Comparison of ENCODE assay signal across 9 cellular contexts in genomic region chr6:7727150-7727950, GRCh38. TPM values are rescaled to one million over a fixed set of nuclear protein-coding genes. Genes with fewer than 3 reads are reported as not detected.
A peak's percentile ranks its signal among the peaks of the same experiment; 100 is the strongest.
DNase-seq lines count a peak whose midpoint lies in the region; ATAC-seq, FAIRE-seq and TF ChIP-seq lines count a peak whose summit lies in the region.
"Had no signal": no experiment of that assay in that cellular context is flagged by ENCODE, and none has a peak within 500 bp of the region (broad histone marks: within the 10 kb centered on the region; RNA-seq: fewer than 3 reads in every experiment).

No MANE protein-coding gene starts in this region.

- peaks cover 68% of the 10 kb centered on the region for H3K27me3 Mint-ChIP-seq in activated naive CD4-positive, alpha-beta T cell treated with anti-CD3 and anti-CD28 coated beads for 36 hours (ENCODE audit: low read depth)
- H3K27me3 Mint-ChIP-seq in nephron progenitor cell (ENCODE audit: low read depth, poor library complexity), result peaks cover 51% of the 10 kb centered on the region

- peaks cover 0 to 5% of the 10 kb centered on the region in 2 experiments for H4K20me1 ChIP-seq in H1 (replicated peaks in 1 of 2; ENCODE audit: control insufficient read depth in 1 of 2, insufficient read depth in 2 of 2, low read length in 2 of 2)

- peak overlapping the region; percentile 93 to 99 for H3K4me2 ChIP-seq in H1 (ENCODE audit: insufficient read depth in 1 of 2, low read depth in 2 of 2, low read length in 2 of 2)

- H3K79me1 ChIP-seq in H1 (ENCODE audit: low read depth, low read length), result no peaks in the 10 kb centered on the region

- no peak overlapping the region for H3K18ac ChIP-seq in H1 (ENCODE audit: extremely low read depth, low read length)

- POLR2A ChIA-PET in H1 (lab: Charles Lee; ENCODE audit: partially characterized antibody), result interaction anchor here (0.6 to 1.6 kb wide), 3 partner anchors 11 to 596 kb away, joined by 3 to 5 read pairs (median 3); no protein-coding TSS in a partner anchor

- H2BK20ac ChIP-seq in H1 (ENCODE audit: low read length), result no peak overlapping the region

- H3K27ac ChIP-seq in H1 (ENCODE audit: low read depth, low read length), result no peak overlapping the region
- H3K27ac ChIP-seq: body of pancreas had no signal

- H3K56ac ChIP-seq in H1 (replicated peaks; ENCODE audit: insufficient read length, low read depth, low read length), result no peak overlapping the region

- H3K4me1 Mint-ChIP-seq in activated naive CD4-positive, alpha-beta T cell treated with anti-CD3 and anti-CD28 coated beads for 36 hours (ENCODE audit: low read depth), result peaks cover 12% of the 10 kb centered on the region
- H3K4me1 Mint-ChIP-seq in nephron progenitor cell, result peaks cover 54% of the 10 kb centered on the region

- no peaks in the 10 kb centered on the region for H3K36me3 ChIP-seq in NT2/D1 (ENCODE audit: insufficient read depth, insufficient read length, low read length)
- peaks cover 0 to 2% (median 0%) of the 10 kb centered on the region in 4 experiments; a peak in 1 of 8 replicates for H3K36me3 ChIP-seq in H1 (ENCODE audit: control insufficient read depth in 2 of 4, insufficient read depth in 4 of 4, low read length in 3 of 4)

- H3K79me2 ChIP-seq in H1 (ENCODE audit: control insufficient read depth in 1 of 2, insufficient read depth in 2 of 2, low read length in 2 of 2), result no peaks in the 10 kb centered on the region

- H3K9ac ChIP-seq in NT2/D1 (ENCODE audit: insufficient read length, low read depth), result peak overlapping the region; percentile 74
- no peak overlapping the region; a peak in 1 of 7 replicates for H3K9ac ChIP-seq in H1 (replicated peaks in 1 of 4; ENCODE audit: extremely low read depth in 1 of 4, low read depth in 3 of 4, low read length in 3 of 4)

- no peak overlapping the region for H2BK15ac ChIP-seq in H1 (ENCODE audit: low read length)

- H3K23ac ChIP-seq in H1 (ENCODE audit: insufficient read length), result no peak overlapping the region

- no peak overlapping the region for H2BK12ac ChIP-seq in H1 (ENCODE audit: low read depth, low read length)

- 2% methylated on average over 62 of the region's 86 CpGs; no CpG with 5 or more reads in 1 of the 2 experiments for WGBS in H1 (ENCODE audit: extremely low coverage in 1 of 2, insufficient coverage in 1 of 2, insufficient read length in 1 of 2, insufficient replicate concordance in 2 of 2, low coverage in 1 of 2, low lambda C conversion rate in 2 of 2, missing lambda C conversion rate in 1 of 2), 2 experiments

- H3K9me3 ChIP-seq in NT2/D1 (ENCODE audit: insufficient read depth, low read length) (no peaks in the 10 kb centered on the region), H1 (ENCODE audit: insufficient read depth in 2 of 2, low read depth in 1 of 2, low read length in 1 of 2) (no peaks in the 10 kb centered on the region)
- H3K9me3 ChIP-seq: body of pancreas had no signal

- TF ChIP-seq CTCF in H1 (IDR thresholded peaks at IDR 0.05; ENCODE audit: control extremely low read depth in 1 of 3, insufficient read depth in 1 of 3, low read depth in 1 of 3, low read length in 3 of 3) (no peak), nephron progenitor cell (IDR thresholded peaks at IDR 0.05) (no peak)

- H3K27me3 ChIP-seq in NT2/D1 (ENCODE audit: insufficient read depth, insufficient read length) (peaks cover 73% of the 10 kb centered on the region), H1 (replicated peaks in 1 of 4; ENCODE audit: control insufficient read depth in 3 of 4, extremely low read depth in 1 of 4, insufficient read depth in 3 of 4, low read length in 3 of 4) (peaks cover 56 to 71% (median 64%) of the 10 kb centered on the region in 4 experiments)

- no peak overlapping the region for H2BK5ac ChIP-seq in H1 (ENCODE audit: low read depth, low read length)

- H3K36me3 Mint-ChIP-seq in activated naive CD4-positive, alpha-beta T cell treated with anti-CD3 and anti-CD28 coated beads for 36 hours (ENCODE audit: low read depth), result peaks cover 1% of the 10 kb centered on the region
- H3K36me3 Mint-ChIP-seq in nephron progenitor cell (ENCODE audit: low read depth), result no peaks in the 10 kb centered on the region

- no peak overlapping the region for H4K91ac ChIP-seq in H1 (replicated peaks; ENCODE audit: insufficient read length, low read length)

- no peak overlapping the region for H4K5ac ChIP-seq in H1 (ENCODE audit: insufficient read length, low read depth, low read length)

- TF ChIP-seq RAD21 in H1 (IDR thresholded peaks at IDR 0.05 in 1 of 2, conservative IDR thresholded peaks at IDR 0.05 in 1 of 2; ENCODE audit: low read depth in 2 of 2, low read length in 2 of 2), result no peak

- no peaks in the 10 kb centered on the region for H3K9me3 Mint-ChIP-seq in activated naive CD4-positive, alpha-beta T cell treated with anti-CD3 and anti-CD28 coated beads for 36 hours
- H3K9me3 Mint-ChIP-seq in nephron progenitor cell, result no peaks in the 10 kb centered on the region

- CTCF ChIA-PET in activated naive CD4-positive, alpha-beta T cell treated with anti-CD3 and anti-CD28 coated beads for 36 hours (lab: Charles Lee), result interaction anchor here (0.8 to 1.2 kb wide), 2 partner anchors 115 to 492 kb away, joined by 3 to 4 read pairs; no protein-coding TSS in a partner anchor
- CTCF ChIA-PET in H1 (lab: Charles Lee; ENCODE audit: partially characterized antibody), result interaction anchor here (0.8 to 2.4 kb wide), 4 partner anchors 9 to 54 kb away, joined by 3 to 13 read pairs (median 4); no protein-coding TSS in a partner anchor

- TF ChIP-seq POLR2A in H1 (IDR thresholded peaks at IDR 0.05; ENCODE audit: control extremely low read depth in 1 of 2, low read depth in 2 of 2, low read length in 2 of 2), result no peak

- no peak overlapping the region for H3K27ac Mint-ChIP-seq in activated naive CD4-positive, alpha-beta T cell treated with anti-CD3 and anti-CD28 coated beads for 36 hours
- no peak overlapping the region for H3K27ac Mint-ChIP-seq in nephron progenitor cell

- intact Hi-C loops in activated naive CD4-positive, alpha-beta T cell treated with anti-CD3 and anti-CD28 coated beads for 36 hours (cut with micrococcal nuclease), result loop anchor here (10.0 kb wide), 1 partner anchor 453 kb away; no protein-coding TSS in a partner anchor

- peak overlapping the region; percentile 29; the same call in 1 of the 2 replicates for H4K8ac ChIP-seq in H1 (ENCODE audit: extremely low read depth, insufficient read depth, low read length)

- no peaks in the 10 kb centered on the region for H3K4me1 ChIP-seq in NT2/D1 (ENCODE audit: insufficient read depth, insufficient read length)
- peaks cover 9 to 20% (median 12%) of the 10 kb centered on the region in 4 experiments; a peak in 6 of 7 replicates for H3K4me1 ChIP-seq in H1 (replicated peaks in 1 of 4; ENCODE audit: control insufficient read depth in 3 of 4, insufficient read depth in 4 of 4, low read length in 3 of 4)

- H2AFZ ChIP-seq in H1 (ENCODE audit: low read length), result no peak overlapping the region

- H3K23me2 ChIP-seq in H1 (ENCODE audit: low read depth, low read length), result peaks cover 9% of the 10 kb centered on the region

- no peak overlapping the region for H3K4ac ChIP-seq in H1 (replicated peaks; ENCODE audit: insufficient read length, low read depth, low read length)

- peak overlapping the region; percentile 54 for H3K4me3 Mint-ChIP-seq in activated naive CD4-positive, alpha-beta T cell treated with anti-CD3 and anti-CD28 coated beads for 36 hours
- peak overlapping the region; percentile 85 for H3K4me3 Mint-ChIP-seq in nephron progenitor cell

- FAIRE-seq in H1 (lab: Jason Lieb, UNC), result no peak

- no peak overlapping the region for H2AK5ac ChIP-seq in H1 (ENCODE audit: low read depth, low read length)

- DNase-seq in activated naive CD4-positive, alpha-beta T cell treated with anti-CD3 and anti-CD28 coated beads for 36 hours, result no peak
- no peak for DNase-seq in activated naive CD4-positive, alpha-beta T cell (lab: John Stamatoyannopoulos, UW)
- DNase-seq in NT2/D1 (ENCODE audit: low read depth, low spot score) (no peak), H1 (ENCODE audit: low read depth in 1 of 2, low spot score in 2 of 2) (peak in 1 of 2 experiments; percentile 70), nephron progenitor cell (peak; percentile 51), Ammon's horn (ENCODE audit: low spot score) (no peak)

- TF ChIP-seq EP300 in H1 (IDR thresholded peaks at IDR 0.05; ENCODE audit: borderline replicate concordance in 1 of 2, low read depth in 2 of 2, low read length in 2 of 2), result no peak

- H3K14ac ChIP-seq in H1 (ENCODE audit: insufficient read length), result no peak overlapping the region

- no peak overlapping the region for H2BK120ac ChIP-seq in H1 (replicated peaks; ENCODE audit: low read depth, low read length)

- ATAC-seq in HG03457 (IDR thresholded peaks at IDR 0.05; ENCODE audit: unreplicated experiment) (no peak), HG02678 (IDR thresholded peaks at IDR 0.05; ENCODE audit: unreplicated experiment) (no peak)
- ATAC-seq: body of pancreas had no signal

- H3K4me3 ChIP-seq in NT2/D1 (ENCODE audit: insufficient read length, low read depth) (peak overlapping the region; percentile 47), H1 (ENCODE audit: extremely low read depth in 1 of 4, insufficient read depth in 2 of 4, low read depth in 3 of 4, low read length in 4 of 4) (peak overlapping the region; percentile 40 to 65 (median 53))

TF ChIP-seq in H1, 55 proteins besides CTCF, POLR2A, EP300 and RAD21 (continues in another document):
- TF ChIP-seq FOSL1 (IDR thresholded peaks at IDR 0.05; ENCODE audit: insufficient read depth, low read depth, low read length) (no peak), ATF3 (IDR thresholded peaks at IDR 0.05; ENCODE audit: insufficient read depth, low read depth, low read length) (no peak), RNF2 (IDR thresholded peaks at IDR 0.05; ENCODE audit: borderline replicate concordance, low read depth, low read length, missing control alignments, poor library complexity, severe bottlenecking) (peak; percentile 56)

RNA-seq across cellular contexts. Expression of gene BMP6, which starts 1.5 kb away (rescaled TPM):
- under 1 TPM; 0.32 to 0.36 TPM for total RNA-seq in activated naive CD4-positive, alpha-beta T cell treated with anti-CD3 and anti-CD28 coated beads for 36 hours
- 1.8 and 2.1 TPM in 2 replicates for total RNA-seq in H1 (2021; fragmentation: NEBNext Ultra II Directional; extraction: Animal tissue kit (Norgen Biotek cat#: 25700))
- 2.0 and 2.2 TPM in 2 replicates for polyA plus RNA-seq in H1 (2011; rRNA removed)
- 2.5 TPM for polyA plus RNA-seq in H1 (2011; cell fraction: cytosol; rRNA removed)
- 2.3 TPM for polyA plus RNA-seq in H1 (2011; cell fraction: nucleus; rRNA removed)
- 1.5 to 1.8 TPM (median 1.8 TPM) in 4 replicates for polyA plus RNA-seq in H1 (2012, experiment 1 of 2)
- 0.60 TPM for polyA plus RNA-seq in H1 (2012, experiment 2 of 2)
- polyA plus RNA-seq in H1 (2013, experiment 1 of 2), result 1.2 TPM
- polyA plus RNA-seq in H1 (2013, experiment 2 of 2), result 1.3 TPM
- 3.3 and 4.3 TPM in 2 replicates for polyA minus RNA-seq in H1 (2011; rRNA and poly(A)+ RNA removed)
- polyA minus RNA-seq in H1 (2011; cell fraction: cytosol; rRNA and poly(A)+ RNA removed), result 3.7 TPM
- 3.7 TPM for polyA minus RNA-seq in H1 (2011; cell fraction: nucleus; rRNA and poly(A)+ RNA removed)
